ENCODE assay signal across 1 cellular context in the genomic region with DNA sequence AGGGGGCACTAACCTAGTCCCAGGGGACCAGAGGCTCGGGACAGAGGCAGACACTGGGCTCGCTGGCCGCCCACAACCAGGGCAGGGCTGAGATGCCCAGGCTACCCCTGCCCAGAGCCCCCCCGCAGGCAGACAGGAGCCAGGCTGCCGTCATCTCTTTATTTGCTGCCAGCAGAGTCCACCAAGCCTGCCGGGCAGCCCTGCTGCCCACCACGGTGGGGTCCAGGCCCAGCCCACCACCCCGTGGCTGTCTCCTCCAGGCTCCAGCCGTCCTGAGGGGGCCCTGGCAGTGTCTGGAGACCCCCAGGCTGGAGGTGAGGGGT.
TF ChIP-seq lines count a peak whose summit lies in the region.

No MANE protein-coding gene starts in this region.

TF ChIP-seq in K562, 482 proteins besides CTCF, POLR2A, EP300 and RAD21:
- TF ChIP-seq POLR2G (IDR thresholded peaks at IDR 0.05; ENCODE audit: low read depth, low read length) (peak; percentile 39), RBFOX2 (IDR thresholded peaks at IDR 0.05; ENCODE audit: low read depth, low read length) (0 out of 2 replicates have a peak, but pooled peaks have one; percentile 35), ZKSCAN1 (IDR thresholded peaks at IDR 0.05; ENCODE audit: low read depth, low read length) (no peak)
